In the genomic region with DNA sequence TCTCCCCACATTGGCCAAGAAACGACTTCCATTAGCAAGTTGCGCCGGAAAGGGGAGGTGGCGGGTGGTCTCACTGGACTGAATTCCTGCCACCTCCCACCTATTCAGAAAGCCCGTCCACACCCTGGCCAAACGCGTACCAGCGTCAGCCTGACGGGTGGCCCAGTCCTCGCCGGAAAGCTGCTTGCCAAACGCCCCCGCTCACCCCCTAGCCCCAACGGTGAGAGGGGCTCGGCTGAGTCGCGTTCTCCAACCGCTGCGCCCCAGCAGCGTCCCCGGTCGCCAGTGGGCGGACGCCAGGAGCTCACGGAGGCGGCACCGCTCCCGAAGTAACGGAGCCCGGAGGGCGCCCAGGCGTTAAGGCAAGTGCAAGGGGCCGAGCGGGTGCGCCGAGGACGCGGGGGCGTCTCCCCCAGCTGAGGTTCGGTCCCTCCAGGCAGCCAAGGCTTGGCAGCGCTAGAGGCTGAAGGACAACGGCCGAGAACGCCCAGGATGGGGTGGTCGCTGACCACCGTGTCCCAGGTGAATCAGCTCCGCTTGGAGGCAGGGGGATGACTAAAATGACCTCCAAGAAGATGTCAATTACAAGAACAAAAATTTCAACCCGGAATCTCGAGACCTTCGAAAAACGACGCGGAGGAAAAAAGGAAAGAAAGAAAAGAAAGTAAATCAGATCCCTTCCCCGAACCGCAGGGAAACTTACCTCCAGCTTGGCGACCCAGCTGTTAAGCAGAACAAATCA, we compare ENCODE assay signal across 8 cellular contexts.
DNase-seq lines count a peak whose midpoint lies in the region; ATAC-seq and TF ChIP-seq lines count a peak whose summit lies in the region.

No MANE protein-coding gene starts in this region.

- no peak overlapping the region for H2AFZ ChIP-seq in SU-DHL-6 (ENCODE audit: low read depth, low read length, severe bottlenecking)
- no peak overlapping the region for H2AFZ ChIP-seq in OCI-LY7 (ENCODE audit: low read length)

- H3K27me3 ChIP-seq in SU-DHL-6 (ENCODE audit: low read length), result no peaks in the 10 kb centered on the region

- peaks cover 74% of the 10 kb centered on the region for H3K27me3 Mint-ChIP-seq in nephron (ENCODE audit: low read depth)

- H3K4me2 ChIP-seq in SU-DHL-6 (ENCODE audit: low read depth, low read length, poor library complexity, severe bottlenecking) (peak overlapping the region; percentile 37), OCI-LY7 (ENCODE audit: low read length) (no peak overlapping the region)

- H3K9me3 ChIP-seq in SU-DHL-6 (ENCODE audit: insufficient read depth, low read length), result no peaks in the 10 kb centered on the region
- H3K9me3 ChIP-seq in OCI-LY7 (ENCODE audit: low read length), result no peaks in the 10 kb centered on the region

- H3K27ac ChIP-seq in SU-DHL-6 (ENCODE audit: low read depth, low read length) (no peak overlapping the region), epithelial cell of prostate (peak overlapping the region; percentile 88), OCI-LY7 (ENCODE audit: low read depth, low read length, poor library complexity, severe bottlenecking) (no peak overlapping the region)

- peak overlapping the region; percentile 88 to 94 (median 92) for H3K4me3 Mint-ChIP-seq in nephron

- H3K79me2 ChIP-seq in SU-DHL-6 (ENCODE audit: insufficient read depth, low read length) (no peaks in the 10 kb centered on the region), OCI-LY7 (ENCODE audit: insufficient read depth, low read depth, low read length) (no peaks in the 10 kb centered on the region)

- H3K4me3 ChIP-seq in SU-DHL-6 (ENCODE audit: insufficient read depth, low read length, poor library complexity, severe bottlenecking) (peak overlapping the region; percentile 38), OCI-LY7 (ENCODE audit: low read depth, low read length, poor library complexity, severe bottlenecking) (no peak overlapping the region)

- H3K27ac Mint-ChIP-seq in nephron, result peak overlapping the region in 1 of 3 experiments; percentile 18

- POLR2A ChIA-PET in OCI-LY7 (lab: Charles Lee), result no interaction called here

- CTCF ChIA-PET in OCI-LY7 (lab: Charles Lee; ENCODE audit: unreplicated experiment), result no interaction called here

- intact Hi-C loops in OCI-LY7 (cut with micrococcal nuclease; ENCODE audit: unreplicated experiment), result no loop called here

- H3K4me1 Mint-ChIP-seq in nephron, result peaks cover 15% of the 10 kb centered on the region

- H3K4me1 ChIP-seq in OCI-LY7 (ENCODE audit: insufficient read depth, low read length, poor library complexity, severe bottlenecking), result no peaks in the 10 kb centered on the region

- H4K20me1 ChIP-seq in SU-DHL-6 (ENCODE audit: low read depth, low read length) (no peaks in the 10 kb centered on the region), OCI-LY7 (ENCODE audit: insufficient read depth, low read length) (no peaks in the 10 kb centered on the region)

- no peaks in the 10 kb centered on the region for H3K36me3 Mint-ChIP-seq in nephron (ENCODE audit: low read depth)

- H3K36me3 ChIP-seq in SU-DHL-6 (ENCODE audit: low read length) (no peaks in the 10 kb centered on the region), OCI-LY7 (ENCODE audit: insufficient read depth, low read length) (no peaks in the 10 kb centered on the region)

- DNase-seq in NCI-H2081 (lab: John Stamatoyannopoulos, UW) (peak; percentile 39 to 58), NCI-H2081 treated with DMSO at 0.1 percent for 48 hours (lab: John Stamatoyannopoulos, UW) (no peak), epithelial cell of prostate (ENCODE audit: low read depth, low spot score) (no peak), OCI-LY7 (ENCODE audit: low spot score) (no peak), cerebellar cortex (ENCODE audit: low spot score) (no peak)

- no peaks in the 10 kb centered on the region for H3K9me3 Mint-ChIP-seq in nephron

- no peak overlapping the region for H3K9ac ChIP-seq in SU-DHL-6 (ENCODE audit: low read length)

- no peak for TF ChIP-seq CTCF in SU-DHL-6 (IDR thresholded peaks at IDR 0.05; ENCODE audit: insufficient read depth, low read length, poor library complexity, severe bottlenecking)
- no peak for TF ChIP-seq CTCF in nephron (IDR thresholded peaks at IDR 0.05; ENCODE audit: unreplicated experiment in 3 of 3)
- TF ChIP-seq CTCF in OCI-LY7 (conservative IDR thresholded peaks at IDR 0.05; ENCODE audit: low read length), result no peak

- ATAC-seq in HG03159 (IDR thresholded peaks at IDR 0.05; ENCODE audit: unreplicated experiment), result no peak

- no peaks in the 10 kb centered on the region for H3F3A ChIP-seq in SU-DHL-6 (ENCODE audit: insufficient read depth)

- no TSS peak for BruUV-seq in OCI-LY7 (replicated peaks; lab: Mats Ljungman, UMichigan)

- H3K9me2 ChIP-seq in SU-DHL-6 (replicated peaks; ENCODE audit: insufficient read depth, low read length) (no peaks in the 10 kb centered on the region), OCI-LY7 (ENCODE audit: insufficient read depth, low read length) (no peaks in the 10 kb centered on the region)

Comparison
In these comparisons a context has a peak if more than half of its experiments do, and no peak if none do; other contexts are left out.
1. DNase-seq: peak in NCI-H2081 (2 of 2); none in NCI-H2081 treated with DMSO at 0.1 percent for 48 hours (single experiment), epithelial cell of prostate (single experiment), OCI-LY7 (single experiment) and cerebellar cortex (single experiment).